13 cellular contexts compared by ENCODE assay signal in genomic region chr19:49855676-49856573, GRCh38. TPM values are rescaled to one million over a fixed set of nuclear protein-coding genes. Genes with fewer than 3 reads are reported as not detected.
DNase-seq lines count a peak whose midpoint lies in the region; ATAC-seq and TF ChIP-seq lines count a peak whose summit lies in the region.
"Had no signal": no experiment of that assay in that cellular context is flagged by ENCODE, and none has a peak within 500 bp of the region (broad histone marks: within the 10 kb centered on the region; RNA-seq: fewer than 3 reads in every experiment).

No MANE protein-coding gene starts in this region.

- POLR2A ChIA-PET in naive thymus-derived CD4-positive, alpha-beta T cell (lab: Charles Lee) = interaction anchor here (1.7 kb wide), 1 partner anchor 13 kb away, joined by 6 read pairs; no protein-coding TSS in a partner anchor

- intact Hi-C loops in adrenal gland (cut with DNase I) = no loop called here
- intact Hi-C loops in naive thymus-derived CD4-positive, alpha-beta T cell (cut with micrococcal nuclease) = no loop called here

- peaks cover 35 to 72% of the 10 kb centered on the region in 2 donors for H3K4me1 ChIP-seq in adrenal gland (replicated peaks in 1 of 2)
- peaks cover 12% of the 10 kb centered on the region for H3K4me1 ChIP-seq in neural progenitor cell
- peaks cover 7 to 11% of the 10 kb centered on the region in 2 donors for H3K4me1 ChIP-seq in naive thymus-derived CD4-positive, alpha-beta T cell (ENCODE audit: control insufficient read depth in 2 of 2, insufficient read depth in 2 of 2, low read length in 2 of 2)

- H3K27ac Mint-ChIP-seq in T-helper 2 cell treated with Interferon-gamma antibody and Interleukin-4, amounts not matched to agents 5 μg/mL and 100 μg/mL, for 36 hours = peak overlapping the region; percentile 31
- H3K27ac Mint-ChIP-seq in neural progenitor cell = peak overlapping the region; percentile 90
- H3K27ac Mint-ChIP-seq in stimulated activated memory B cell treated with anti-CD40 and anti-IgM and Interleukin-4, amounts not matched to agents 10 μg/mL and 1 μg/mL and 100 μg/mL, for 72 hours = no peak overlapping the region
- peak overlapping the region in 4 of 9 donors; percentile 8 to 68 (median 40) for H3K27ac Mint-ChIP-seq in naive thymus-derived CD4-positive, alpha-beta T cell
- H3K27ac Mint-ChIP-seq: activated naive CD4-positive, alpha-beta T cell treated with anti-CD3 and anti-CD28 coated beads, Interleukin-2, amount 10 ng/mL, durations not matched to agents 7 days and 5 days; T-helper 1 cell treated with Interleukin-12 subunit alpha and Interleukin-12 subunit beta and Interleukin-4 antibody, amounts not matched to agents 30 μg/mL and 1 μg/mL, for 36 hours had no signal

- H3K79me2 ChIP-seq in neural progenitor cell (ENCODE audit: low read depth) = peaks cover 51% of the 10 kb centered on the region

- peaks cover 95% of the 10 kb centered on the region for H4K20me1 ChIP-seq in neural progenitor cell (ENCODE audit: low read depth)

- no peak for DNase-seq in T-helper 2 cell treated with Interferon-gamma antibody and Interleukin-4, amounts not matched to agents 5 μg/mL and 100 μg/mL, for 36 hours (ENCODE audit: low spot score)
- DNase-seq in T-helper 2 cell (no peak), HT-29 (ENCODE audit: low spot score) (peak; percentile 29), adrenal gland (peak in 5 of 7 donors; percentile 38 to 58 (median 47)), neural progenitor cell (ENCODE audit: low spot score) (no peak), cerebellar nuclear complex (lab: John Stamatoyannopoulos, UW) (no peak)
- DNase-seq in naive thymus-derived CD4-positive, alpha-beta T cell = no peak
- DNase-seq: activated naive CD4-positive, alpha-beta T cell treated with anti-CD3 and anti-CD28 coated beads, Interleukin-2, amount 10 ng/mL, durations not matched to agents 7 days and 5 days; esophagus squamous epithelium; left ventricle myocardium superior; NCI-H226 had no signal

- no peaks in the 10 kb centered on the region for H3K9me3 Mint-ChIP-seq in T-helper 2 cell treated with Interferon-gamma antibody and Interleukin-4, amounts not matched to agents 5 μg/mL and 100 μg/mL, for 36 hours
- H3K9me3 Mint-ChIP-seq in neural progenitor cell = no peaks in the 10 kb centered on the region
- H3K9me3 Mint-ChIP-seq in stimulated activated memory B cell treated with anti-CD40 and anti-IgM and Interleukin-4, amounts not matched to agents 10 μg/mL and 1 μg/mL and 100 μg/mL, for 72 hours = no peaks in the 10 kb centered on the region
- H3K9me3 Mint-ChIP-seq in naive thymus-derived CD4-positive, alpha-beta T cell = peaks cover 0 to 1% (median 0%) of the 10 kb centered on the region in 11 donors
- H3K9me3 Mint-ChIP-seq: activated naive CD4-positive, alpha-beta T cell treated with anti-CD3 and anti-CD28 coated beads, Interleukin-2, amount 10 ng/mL, durations not matched to agents 7 days and 5 days; T-helper 1 cell treated with Interleukin-12 subunit alpha and Interleukin-12 subunit beta and Interleukin-4 antibody, amounts not matched to agents 30 μg/mL and 1 μg/mL, for 36 hours had no signal

- H3K27me3 ChIP-seq in adrenal gland = no peaks in the 10 kb centered on the region
- no peaks in the 10 kb centered on the region for H3K27me3 ChIP-seq in neural progenitor cell
- H3K27me3 ChIP-seq in naive thymus-derived CD4-positive, alpha-beta T cell (ENCODE audit: control insufficient read depth in 2 of 2, insufficient read depth in 2 of 2, low read length in 2 of 2) = no peaks in the 10 kb centered on the region
- H3K27me3 ChIP-seq: esophagus squamous epithelium had no signal

- no peak overlapping the region for H3K9ac ChIP-seq in neural progenitor cell

- no peak overlapping the region for H3K4me2 ChIP-seq in neural progenitor cell

- TF ChIP-seq CTCF in adrenal gland (IDR thresholded peaks at IDR 0.05) (no peak), neural progenitor cell (IDR thresholded peaks at IDR 0.05) (no peak)

- ATAC-seq in stimulated activated memory B cell treated with anti-CD40 and anti-IgM and Interleukin-4, amounts not matched to agents 10 μg/mL and 1 μg/mL and 100 μg/mL, for 72 hours = no peak
- ATAC-seq in naive thymus-derived CD4-positive, alpha-beta T cell = no peak
- ATAC-seq: left ventricle myocardium superior had no signal

- 66 to 83% (median 72%) methylated on average over 9 to 21 of the region's 21 CpGs for WGBS in adrenal gland, 4 donors

- peak overlapping the region in 3 of 5 donors; percentile 23 to 94 (median 49) for H3K27ac ChIP-seq in adrenal gland
- H3K27ac ChIP-seq in neural progenitor cell = no peak overlapping the region
- H3K27ac ChIP-seq in naive thymus-derived CD4-positive, alpha-beta T cell (ENCODE audit: low read depth, low read length) = no peak overlapping the region
- H3K27ac ChIP-seq: esophagus squamous epithelium had no signal

- peaks cover 80% of the 10 kb centered on the region for H3F3A ChIP-seq in neural progenitor cell (ENCODE audit: low read depth)

- H3K36me3 Mint-ChIP-seq in T-helper 2 cell treated with Interferon-gamma antibody and Interleukin-4, amounts not matched to agents 5 μg/mL and 100 μg/mL, for 36 hours (ENCODE audit: low read depth) = peaks cover 17% of the 10 kb centered on the region
- H3K36me3 Mint-ChIP-seq in neural progenitor cell = peaks cover 19% of the 10 kb centered on the region
- peaks cover 28% of the 10 kb centered on the region for H3K36me3 Mint-ChIP-seq in stimulated activated memory B cell treated with anti-CD40 and anti-IgM and Interleukin-4, amounts not matched to agents 10 μg/mL and 1 μg/mL and 100 μg/mL, for 72 hours
- peaks cover 0 to 8% (median 0%) of the 10 kb centered on the region in 5 donors for H3K36me3 Mint-ChIP-seq in naive thymus-derived CD4-positive, alpha-beta T cell

- H3K4me3 ChIP-seq in adrenal gland (no peak overlapping the region), neural progenitor cell (no peak overlapping the region)
- H3K4me3 ChIP-seq in naive thymus-derived CD4-positive, alpha-beta T cell (ENCODE audit: low read length) = no peak overlapping the region
- H3K4me3 ChIP-seq: esophagus squamous epithelium had no signal

- H3K9me3 ChIP-seq in adrenal gland (replicated peaks in 1 of 3) (no peaks in the 10 kb centered on the region), neural progenitor cell (ENCODE audit: low read depth) (no peaks in the 10 kb centered on the region)
- no peaks in the 10 kb centered on the region for H3K9me3 ChIP-seq in naive thymus-derived CD4-positive, alpha-beta T cell (ENCODE audit: control insufficient read depth in 2 of 3, low read length in 3 of 3)
- H3K9me3 ChIP-seq: esophagus squamous epithelium had no signal

- peaks cover 0 to 58% of the 10 kb centered on the region in 2 donors for H3K36me3 ChIP-seq in adrenal gland (replicated peaks in 1 of 2)
- no peaks in the 10 kb centered on the region for H3K36me3 ChIP-seq in neural progenitor cell
- H3K36me3 ChIP-seq in naive thymus-derived CD4-positive, alpha-beta T cell (ENCODE audit: control insufficient read depth in 2 of 3, insufficient read depth in 3 of 3, low read length in 3 of 3) = peaks cover 0 to 64% (median 3%) of the 10 kb centered on the region in 3 experiments

- H3K27me3 Mint-ChIP-seq in T-helper 2 cell treated with Interferon-gamma antibody and Interleukin-4, amounts not matched to agents 5 μg/mL and 100 μg/mL, for 36 hours (ENCODE audit: low read depth) = peaks cover 5% of the 10 kb centered on the region
- H3K27me3 Mint-ChIP-seq in neural progenitor cell (ENCODE audit: insufficient read depth, low read depth) = peaks cover 25% of the 10 kb centered on the region
- no peaks in the 10 kb centered on the region for H3K27me3 Mint-ChIP-seq in stimulated activated memory B cell treated with anti-CD40 and anti-IgM and Interleukin-4, amounts not matched to agents 10 μg/mL and 1 μg/mL and 100 μg/mL, for 72 hours
- peaks cover 0 to 9% (median 0%) of the 10 kb centered on the region in 5 donors for H3K27me3 Mint-ChIP-seq in naive thymus-derived CD4-positive, alpha-beta T cell

- no peak for TF ChIP-seq POLR2A in adrenal gland (IDR thresholded peaks at IDR 0.05)

- CTCF ChIA-PET in naive thymus-derived CD4-positive, alpha-beta T cell (lab: Charles Lee) = no interaction called here

- no peak overlapping the region for H2AFZ ChIP-seq in neural progenitor cell (replicated peaks)

- H3K4me1 Mint-ChIP-seq in T-helper 2 cell treated with Interferon-gamma antibody and Interleukin-4, amounts not matched to agents 5 μg/mL and 100 μg/mL, for 36 hours (ENCODE audit: low read depth) = peaks cover 9% of the 10 kb centered on the region
- H3K4me1 Mint-ChIP-seq in neural progenitor cell = peaks cover 22% of the 10 kb centered on the region
- peaks cover 40% of the 10 kb centered on the region for H3K4me1 Mint-ChIP-seq in stimulated activated memory B cell treated with anti-CD40 and anti-IgM and Interleukin-4, amounts not matched to agents 10 μg/mL and 1 μg/mL and 100 μg/mL, for 72 hours
- peaks cover 13 to 21% (median 15%) of the 10 kb centered on the region in 7 donors for H3K4me1 Mint-ChIP-seq in naive thymus-derived CD4-positive, alpha-beta T cell

- H3K4me3 Mint-ChIP-seq in T-helper 2 cell treated with Interferon-gamma antibody and Interleukin-4, amounts not matched to agents 5 μg/mL and 100 μg/mL, for 36 hours = no peak overlapping the region
- peak overlapping the region; percentile 55 for H3K4me3 Mint-ChIP-seq in neural progenitor cell
- H3K4me3 Mint-ChIP-seq in stimulated activated memory B cell treated with anti-CD40 and anti-IgM and Interleukin-4, amounts not matched to agents 10 μg/mL and 1 μg/mL and 100 μg/mL, for 72 hours = no peak overlapping the region
- H3K4me3 Mint-ChIP-seq in naive thymus-derived CD4-positive, alpha-beta T cell = peak overlapping the region in 1 of 10 donors; percentile 38
- H3K4me3 Mint-ChIP-seq: activated naive CD4-positive, alpha-beta T cell treated with anti-CD3 and anti-CD28 coated beads, Interleukin-2, amount 10 ng/mL, durations not matched to agents 7 days and 5 days; T-helper 1 cell treated with Interleukin-12 subunit alpha and Interleukin-12 subunit beta and Interleukin-4 antibody, amounts not matched to agents 30 μg/mL and 1 μg/mL, for 36 hours had no signal

RNA-seq across cellular contexts. Expression of gene PTOV1, which starts 5.0 kb away (rescaled TPM):
- 188 and 218 TPM in 2 replicates for total RNA-seq in HT-29 (2014; rRNA removed; shearing (Covaris generic))
- total RNA-seq in adrenal gland (100 to 1,000 TPM; 163 to 568 (median 275) TPM), neural progenitor cell (ENCODE audit: low replicate concordance) (63.5 and 218 TPM in 2 replicates)
- polyA plus RNA-seq in adrenal gland = 100 to 1,000 TPM in 2 of 3 donors, 10 to 100 TPM in 1; 78.7 to 620 (median 409) TPM
- total RNA-seq in naive thymus-derived CD4-positive, alpha-beta T cell = 100 to 1,000 TPM in 4 of 5 experiments, 10 to 100 TPM in 1; 92.8 to 170 (median 160) TPM
- 10 to 100 TPM; 49.0 to 68.6 TPM for polyA plus RNA-seq in naive thymus-derived CD4-positive, alpha-beta T cell

RNA-seq across cellular contexts. Expression of gene PNKP, which starts 11.5 kb away (rescaled TPM):
- 215 and 243 TPM in 2 replicates for total RNA-seq in HT-29 (2014; rRNA removed; shearing (Covaris generic))
- total RNA-seq in adrenal gland = 100 to 1,000 TPM in 4 of 8 donors, 10 to 100 TPM in 4; 49.3 to 199 (median 100) TPM
- 100 to 1,000 TPM in 2 of 3 donors, 10 to 100 TPM in 1; 40.7 to 344 (median 202) TPM for polyA plus RNA-seq in adrenal gland
- total RNA-seq in neural progenitor cell (ENCODE audit: low replicate concordance) = 41.1 and 72.4 TPM in 2 replicates
- 100 to 1,000 TPM; 141 to 174 (median 154) TPM for total RNA-seq in naive thymus-derived CD4-positive, alpha-beta T cell
- polyA plus RNA-seq in naive thymus-derived CD4-positive, alpha-beta T cell = 10 to 100 TPM; 19.4 to 24.8 TPM

RNA-seq across cellular contexts. Expression of gene AKT1S1, which starts 21.2 kb away (rescaled TPM):
- 89.9 and 96.4 TPM in 2 replicates for total RNA-seq in HT-29 (2014; rRNA removed; shearing (Covaris generic))
- total RNA-seq in adrenal gland (10 to 100 TPM; 25.7 to 70.3 (median 45.7) TPM), neural progenitor cell (ENCODE audit: low replicate concordance) (2.3 and 13.6 TPM in 2 replicates)
- polyA plus RNA-seq in adrenal gland = 10 to 100 TPM; 66.0 to 89.6 (median 75.8) TPM
- total RNA-seq in naive thymus-derived CD4-positive, alpha-beta T cell = 10 to 100 TPM; 15.9 to 25.7 (median 21.2) TPM
- polyA plus RNA-seq in naive thymus-derived CD4-positive, alpha-beta T cell = 1 to 10 TPM; 4.7 to 5.8 TPM

RNA-seq across cellular contexts. Expression of gene TBC1D17, which starts 21.6 kb away (rescaled TPM):
- 34.5 and 38.4 TPM in 2 replicates for total RNA-seq in HT-29 (2014; rRNA removed; shearing (Covaris generic))
- total RNA-seq in adrenal gland (100 to 1,000 TPM in 1 of 8 donors, 10 to 100 TPM in 7; 33.5 to 103 (median 51.4) TPM), neural progenitor cell (ENCODE audit: low replicate concordance) (10.4 and 15.9 TPM in 2 replicates)
- 100 to 1,000 TPM in 2 of 3 donors, 10 to 100 TPM in 1; 22.4 to 198 (median 113) TPM for polyA plus RNA-seq in adrenal gland
- total RNA-seq in naive thymus-derived CD4-positive, alpha-beta T cell = 100 to 1,000 TPM in 1 of 5 experiments, 10 to 100 TPM in 4; 42.9 to 106 (median 53.0) TPM
- polyA plus RNA-seq in naive thymus-derived CD4-positive, alpha-beta T cell = 10 to 100 TPM; 11.6 to 22.2 TPM

RNA-seq across cellular contexts. Expression of gene MED25, which starts 37.8 kb away (rescaled TPM):
- total RNA-seq in HT-29 (2014; rRNA removed; shearing (Covaris generic)) = 88.3 and 91.9 TPM in 2 replicates
- total RNA-seq in adrenal gland = 100 to 1,000 TPM in 5 of 8 donors, 10 to 100 TPM in 3; 78.3 to 211 (median 107) TPM
- 100 to 1,000 TPM in 2 of 3 donors, 10 to 100 TPM in 1; 71.2 to 457 (median 299) TPM for polyA plus RNA-seq in adrenal gland
- total RNA-seq in neural progenitor cell (ENCODE audit: low replicate concordance) = 44.9 and 54.1 TPM in 2 replicates
- total RNA-seq in naive thymus-derived CD4-positive, alpha-beta T cell = 10 to 100 TPM; 36.8 to 75.2 (median 55.4) TPM
- polyA plus RNA-seq in naive thymus-derived CD4-positive, alpha-beta T cell = 10 to 100 TPM; 10.8 to 16.7 TPM

Comparison
In these comparisons a context has a peak if more than half of its experiments do, and no peak if none do; other contexts are left out.
1. DNase-seq: peak in HT-29 (single experiment) and adrenal gland (5 of 7); none in T-helper 2 cell treated with Interferon-gamma antibody and Interleukin-4, amounts not matched to agents 5 μg/mL and 100 μg/mL, for 36 hours (single experiment), T-helper 2 cell (0 of 5), neural progenitor cell (single experiment), naive thymus-derived CD4-positive, alpha-beta T cell (0 of 9) and cerebellar nuclear complex (0 of 2).
2. H3K27ac ChIP-seq: peak in adrenal gland (3 of 5); none in neural progenitor cell (single experiment) and naive thymus-derived CD4-positive, alpha-beta T cell (single experiment).